1 cellular context compared by ENCODE assay signal in the genomic region with DNA sequence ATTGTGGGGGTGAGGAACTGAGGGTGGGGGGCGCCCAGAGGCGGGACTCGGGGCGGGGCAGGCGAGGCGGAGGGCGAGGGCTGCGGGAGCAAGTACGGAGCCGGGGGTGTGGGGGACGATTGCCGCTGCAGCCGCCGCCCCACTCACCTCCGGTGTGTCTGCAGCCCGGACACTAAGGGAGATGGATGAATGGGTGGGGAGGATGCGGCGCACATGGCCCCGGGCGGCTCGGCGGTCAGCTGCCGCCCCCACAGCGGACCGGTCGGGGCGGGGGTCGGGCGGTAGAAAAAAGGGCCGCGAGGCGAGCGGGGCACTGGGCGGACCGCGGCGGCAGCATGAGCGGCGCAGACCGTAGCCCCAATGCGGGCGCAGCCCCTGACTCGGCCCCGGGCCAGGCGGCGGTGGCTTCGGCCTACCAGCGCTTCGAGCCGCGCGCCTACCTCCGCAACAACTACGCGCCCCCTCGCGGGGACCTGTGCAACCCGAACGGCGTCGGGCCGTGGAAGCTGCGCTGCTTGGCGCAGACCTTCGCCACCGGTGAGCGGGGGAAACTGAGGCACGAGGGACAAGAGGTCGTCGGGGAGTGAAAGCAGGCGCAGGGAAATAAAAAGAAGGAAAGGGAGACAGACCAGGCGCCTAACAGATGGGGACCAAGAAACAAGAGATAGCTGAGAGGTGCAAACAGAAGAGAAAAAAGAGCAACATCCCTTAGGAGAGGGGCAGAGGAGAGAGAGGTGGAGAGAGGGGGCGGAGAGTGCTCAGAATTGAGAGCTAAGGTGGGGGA.
A peak's percentile ranks its signal among the peaks of the same experiment; 100 is the strongest.
TF ChIP-seq lines count a peak whose summit lies in the region.

A gene with protein sequence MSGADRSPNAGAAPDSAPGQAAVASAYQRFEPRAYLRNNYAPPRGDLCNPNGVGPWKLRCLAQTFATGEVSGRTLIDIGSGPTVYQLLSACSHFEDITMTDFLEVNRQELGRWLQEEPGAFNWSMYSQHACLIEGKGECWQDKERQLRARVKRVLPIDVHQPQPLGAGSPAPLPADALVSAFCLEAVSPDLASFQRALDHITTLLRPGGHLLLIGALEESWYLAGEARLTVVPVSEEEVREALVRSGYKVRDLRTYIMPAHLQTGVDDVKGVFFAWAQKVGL (plus strand): TSS at position 313 of the 784 bp plus-strand sequence. CDS start 23 bp downstream, at position 336.

TF ChIP-seq in HEK293, 187 proteins besides CTCF, POLR2A, EP300 and RAD21 (continued from another document):
- peak; percentile 56; the same call in 1 of the 2 replicates for TF ChIP-seq PRDM10 (tag by site-specific recombination; IDR thresholded peaks at IDR 0.05)
- TF ChIP-seq ZNF157 (tag by site-specific recombination; IDR thresholded peaks at IDR 0.05): no peak
- peak; percentile 53 for TF ChIP-seq SP7 (tag by site-specific recombination; IDR thresholded peaks at IDR 0.05)
- TF ChIP-seq, protein P1, sequence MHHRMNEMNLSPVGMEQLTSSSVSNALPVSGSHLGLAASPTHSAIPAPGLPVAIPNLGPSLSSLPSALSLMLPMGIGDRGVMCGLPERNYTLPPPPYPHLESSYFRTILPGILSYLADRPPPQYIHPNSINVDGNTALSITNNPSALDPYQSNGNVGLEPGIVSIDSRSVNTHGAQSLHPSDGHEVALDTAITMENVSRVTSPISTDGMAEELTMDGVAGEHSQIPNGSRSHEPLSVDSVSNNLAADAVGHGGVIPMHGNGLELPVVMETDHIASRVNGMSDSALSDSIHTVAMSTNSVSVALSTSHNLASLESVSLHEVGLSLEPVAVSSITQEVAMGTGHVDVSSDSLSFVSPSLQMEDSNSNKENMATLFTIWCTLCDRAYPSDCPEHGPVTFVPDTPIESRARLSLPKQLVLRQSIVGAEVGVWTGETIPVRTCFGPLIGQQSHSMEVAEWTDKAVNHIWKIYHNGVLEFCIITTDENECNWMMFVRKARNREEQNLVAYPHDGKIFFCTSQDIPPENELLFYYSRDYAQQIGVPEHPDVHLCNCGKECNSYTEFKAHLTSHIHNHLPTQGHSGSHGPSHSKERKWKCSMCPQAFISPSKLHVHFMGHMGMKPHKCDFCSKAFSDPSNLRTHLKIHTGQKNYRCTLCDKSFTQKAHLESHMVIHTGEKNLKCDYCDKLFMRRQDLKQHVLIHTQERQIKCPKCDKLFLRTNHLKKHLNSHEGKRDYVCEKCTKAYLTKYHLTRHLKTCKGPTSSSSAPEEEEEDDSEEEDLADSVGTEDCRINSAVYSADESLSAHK (tag by site-specific recombination; IDR thresholded peaks at IDR 0.05): peak; percentile 18; the same call in 1 of the 2 replicates
- TF ChIP-seq ZBTB48 (tag by site-specific recombination; IDR thresholded peaks at IDR 0.05): peak; percentile 76
- TF ChIP-seq ZNF561 (tag by site-specific recombination; IDR thresholded peaks at IDR 0.05; ENCODE audit: borderline replicate concordance): peak; percentile 94
- TF ChIP-seq, protein P2, sequence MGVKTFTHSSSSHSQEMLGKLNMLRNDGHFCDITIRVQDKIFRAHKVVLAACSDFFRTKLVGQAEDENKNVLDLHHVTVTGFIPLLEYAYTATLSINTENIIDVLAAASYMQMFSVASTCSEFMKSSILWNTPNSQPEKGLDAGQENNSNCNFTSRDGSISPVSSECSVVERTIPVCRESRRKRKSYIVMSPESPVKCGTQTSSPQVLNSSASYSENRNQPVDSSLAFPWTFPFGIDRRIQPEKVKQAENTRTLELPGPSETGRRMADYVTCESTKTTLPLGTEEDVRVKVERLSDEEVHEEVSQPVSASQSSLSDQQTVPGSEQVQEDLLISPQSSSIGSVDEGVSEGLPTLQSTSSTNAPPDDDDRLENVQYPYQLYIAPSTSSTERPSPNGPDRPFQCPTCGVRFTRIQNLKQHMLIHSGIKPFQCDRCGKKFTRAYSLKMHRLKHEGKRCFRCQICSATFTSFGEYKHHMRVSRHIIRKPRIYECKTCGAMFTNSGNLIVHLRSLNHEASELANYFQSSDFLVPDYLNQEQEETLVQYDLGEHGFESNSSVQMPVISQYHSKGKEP (tag by site-specific recombination; IDR thresholded peaks at IDR 0.05): 0 out of 2 replicates have a peak, but pooled peaks have one; percentile 40
- peak; percentile 68 for TF ChIP-seq ZNF398 (tag by site-specific recombination; IDR thresholded peaks at IDR 0.05)
- TF ChIP-seq ZNF660 (tag by site-specific recombination; IDR thresholded peaks at IDR 0.05): peak; percentile 95
- TF ChIP-seq GLIS2 (tag by site-specific recombination; IDR thresholded peaks at IDR 0.05): peak; percentile 70; the same call in 1 of the 2 replicates
- TF ChIP-seq SP2 (tag by site-specific recombination; IDR thresholded peaks at IDR 0.05): 0 out of 2 replicates have a peak, but pooled peaks have one; percentile 28
- TF ChIP-seq ZNF335 (tag by site-specific recombination; conservative IDR thresholded peaks at IDR 0.05): peak; percentile 38
- peak; percentile 51; the same call in 1 of the 2 replicates for TF ChIP-seq HIC1 (tag by site-specific recombination; IDR thresholded peaks at IDR 0.05)
- no peak for TF ChIP-seq GFI1B (tag by site-specific recombination; IDR thresholded peaks at IDR 0.05)
- TF ChIP-seq ZNF544 (tag by site-specific recombination; IDR thresholded peaks at IDR 0.05): no peak
- TF ChIP-seq, protein P3, sequence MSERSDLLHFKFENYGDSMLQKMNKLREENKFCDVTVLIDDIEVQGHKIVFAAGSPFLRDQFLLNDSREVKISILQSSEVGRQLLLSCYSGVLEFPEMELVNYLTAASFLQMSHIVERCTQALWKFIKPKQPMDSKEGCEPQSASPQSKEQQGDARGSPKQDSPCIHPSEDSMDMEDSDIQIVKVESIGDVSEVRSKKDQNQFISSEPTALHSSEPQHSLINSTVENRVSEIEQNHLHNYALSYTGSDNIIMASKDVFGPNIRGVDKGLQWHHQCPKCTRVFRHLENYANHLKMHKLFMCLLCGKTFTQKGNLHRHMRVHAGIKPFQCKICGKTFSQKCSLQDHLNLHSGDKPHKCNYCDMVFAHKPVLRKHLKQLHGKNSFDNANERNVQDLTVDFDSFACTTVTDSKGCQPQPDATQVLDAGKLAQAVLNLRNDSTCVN (tag by site-specific recombination; optimal IDR thresholded peaks at IDR 0.05): peak; percentile 72
- TF ChIP-seq ZEB2 (tag by site-specific recombination; IDR thresholded peaks at IDR 0.05): peak; percentile 86
- peak; percentile 84 for TF ChIP-seq ZNF391 (tag by site-specific recombination; IDR thresholded peaks at IDR 0.05; ENCODE audit: borderline replicate concordance, low read depth)
- no peak for TF ChIP-seq ZNF354C (tag by site-specific recombination; IDR thresholded peaks at IDR 0.05; ENCODE audit: borderline replicate concordance, low read depth)
- 0 out of 2 replicates have a peak, but pooled peaks have one; percentile 48 for TF ChIP-seq KLF10 (tag by site-specific recombination; IDR thresholded peaks at IDR 0.05)
- no peak for TF ChIP-seq OSR2 (tag by site-specific recombination; IDR thresholded peaks at IDR 0.05)
- TF ChIP-seq, protein P4, sequence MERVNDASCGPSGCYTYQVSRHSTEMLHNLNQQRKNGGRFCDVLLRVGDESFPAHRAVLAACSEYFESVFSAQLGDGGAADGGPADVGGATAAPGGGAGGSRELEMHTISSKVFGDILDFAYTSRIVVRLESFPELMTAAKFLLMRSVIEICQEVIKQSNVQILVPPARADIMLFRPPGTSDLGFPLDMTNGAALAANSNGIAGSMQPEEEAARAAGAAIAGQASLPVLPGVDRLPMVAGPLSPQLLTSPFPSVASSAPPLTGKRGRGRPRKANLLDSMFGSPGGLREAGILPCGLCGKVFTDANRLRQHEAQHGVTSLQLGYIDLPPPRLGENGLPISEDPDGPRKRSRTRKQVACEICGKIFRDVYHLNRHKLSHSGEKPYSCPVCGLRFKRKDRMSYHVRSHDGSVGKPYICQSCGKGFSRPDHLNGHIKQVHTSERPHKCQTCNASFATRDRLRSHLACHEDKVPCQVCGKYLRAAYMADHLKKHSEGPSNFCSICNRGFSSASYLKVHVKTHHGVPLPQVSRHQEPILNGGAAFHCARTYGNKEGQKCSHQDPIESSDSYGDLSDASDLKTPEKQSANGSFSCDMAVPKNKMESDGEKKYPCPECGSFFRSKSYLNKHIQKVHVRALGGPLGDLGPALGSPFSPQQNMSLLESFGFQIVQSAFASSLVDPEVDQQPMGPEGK (tag by site-specific recombination; IDR thresholded peaks at IDR 0.05): peak; percentile 50; the same call in 1 of the 2 replicates
- TF ChIP-seq ZNF302 (tag by site-specific recombination; IDR thresholded peaks at IDR 0.05; ENCODE audit: low read depth): no peak
- TF ChIP-seq KLF9 (tag by site-specific recombination; IDR thresholded peaks at IDR 0.05; ENCODE audit: low read depth): peak; percentile 23; the same call in 1 of the 2 replicates
- TF ChIP-seq ZNF610 (tag by site-specific recombination; IDR thresholded peaks at IDR 0.05; ENCODE audit: borderline replicate concordance): 0 out of 2 replicates have a peak, but pooled peaks have one; percentile 27
- peak; percentile 65; the same call in 1 of the 2 replicates for TF ChIP-seq ZNF184 (tag by site-specific recombination; IDR thresholded peaks at IDR 0.05)
- peak; percentile 98 for TF ChIP-seq ZBTB8A (tag by site-specific recombination; IDR thresholded peaks at IDR 0.05)
- peak; percentile 60 for TF ChIP-seq ZNF692 (tag by site-specific recombination; IDR thresholded peaks at IDR 0.05)
- no peak for TF ChIP-seq ZNF404 (tag by site-specific recombination; IDR thresholded peaks at IDR 0.05)
- peak; percentile 45; the same call in 1 of the 2 replicates for TF ChIP-seq MZF1 (tag by site-specific recombination; IDR thresholded peaks at IDR 0.05; ENCODE audit: borderline replicate concordance)
- peak; percentile 72 for TF ChIP-seq EGR2 (tag by site-specific recombination; IDR thresholded peaks at IDR 0.05; ENCODE audit: low read depth)
- TF ChIP-seq ZNF138 (tag by site-specific recombination; IDR thresholded peaks at IDR 0.05; ENCODE audit: borderline replicate concordance): no peak
- peak; percentile 63 for TF ChIP-seq KLF8 (tag by site-specific recombination; IDR thresholded peaks at IDR 0.05)
